In the genomic region with DNA sequence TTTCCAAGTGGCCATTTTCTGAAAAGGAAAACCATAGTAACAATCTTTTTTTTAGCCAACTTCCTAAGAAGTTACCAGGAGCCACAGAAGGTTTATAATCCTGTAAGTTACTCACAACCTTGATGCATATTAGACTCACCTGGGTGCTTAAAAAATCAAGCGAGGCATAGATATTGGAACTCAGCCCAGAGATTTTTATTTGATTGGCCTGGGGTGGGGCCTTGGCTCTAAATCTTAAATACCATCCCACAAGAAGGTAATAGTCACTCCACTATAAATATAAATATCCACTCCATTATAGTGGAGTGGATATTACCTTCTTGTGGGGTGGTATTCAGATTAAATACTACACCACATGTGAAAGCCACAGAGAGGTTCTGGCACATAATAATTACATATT, we compare ENCODE assay signal across 14 cellular contexts.
"Had no signal": no experiment of that assay in that cellular context is flagged by ENCODE, and none has a peak within 500 bp of the region (broad histone marks: within the 10 kb centered on the region; RNA-seq: fewer than 3 reads in every experiment).

No MANE protein-coding gene starts in this region.

- ATAC-seq: activated CD8-positive, alpha-beta memory T cell treated with anti-CD3 and anti-CD28 coated beads, Interleukin-2, amount 10 ng/mL, durations not matched to agents 7 days and 5 days; esophagus mucosa; natural killer cell; stimulated activated memory B cell treated with anti-CD40 and anti-IgM and Interleukin-4, amounts not matched to agents 10 μg/mL and 1 μg/mL and 100 μg/mL, for 72 hours had no signal

- H3K4me3 Mint-ChIP-seq: activated CD8-positive, alpha-beta memory T cell treated with anti-CD3 and anti-CD28 coated beads, Interleukin-2, amount 10 ng/mL, durations not matched to agents 7 days and 5 days; activated T-cell treated with anti-CD3 and anti-CD28 coated beads, Interleukin-2, amount 50 U/mL, for 24 hours; natural killer cell; stimulated activated memory B cell treated with anti-CD40 and anti-IgM and Interleukin-4, amounts not matched to agents 10 μg/mL and 1 μg/mL and 100 μg/mL, for 72 hours had no signal

- DNase-seq: activated CD4-positive, alpha-beta T cell treated with anti-CD3 and anti-CD28 coated beads, Interleukin-2, amount 50 U/mL, for 48 hours; activated CD8-positive, alpha-beta memory T cell treated with anti-CD3 and anti-CD28 coated beads, Interleukin-2, amount 10 ng/mL, durations not matched to agents 7 days and 5 days; activated naive CD4-positive, alpha-beta T cell treated with anti-CD3 and anti-CD28 coated beads, Interleukin-2, amount 50 U/mL, for 16 hours; activated T-cell treated with anti-CD3 and anti-CD28 coated beads, Interleukin-2, amount 50 U/mL, for 24 hours; dorsolateral prefrontal cortex; islet precursor cell; left ventricle myocardium inferior; mesenchymal stem cell; natural killer cell; stimulated activated CD4-positive, alpha-beta T cell treated with anti-CD3 and anti-CD28 coated beads, Interleukin-1b, Interleukin-23, amount 100 ng/mL, for 48 hours; thyroid gland; WERI-Rb-1 had no signal

- H3K36me3 Mint-ChIP-seq: activated CD8-positive, alpha-beta memory T cell treated with anti-CD3 and anti-CD28 coated beads, Interleukin-2, amount 10 ng/mL, durations not matched to agents 7 days and 5 days; natural killer cell; stimulated activated memory B cell treated with anti-CD40 and anti-IgM and Interleukin-4, amounts not matched to agents 10 μg/mL and 1 μg/mL and 100 μg/mL, for 72 hours had no signal

- H3K4me1 Mint-ChIP-seq: activated CD8-positive, alpha-beta memory T cell treated with anti-CD3 and anti-CD28 coated beads, Interleukin-2, amount 10 ng/mL, durations not matched to agents 7 days and 5 days; natural killer cell; stimulated activated memory B cell treated with anti-CD40 and anti-IgM and Interleukin-4, amounts not matched to agents 10 μg/mL and 1 μg/mL and 100 μg/mL, for 72 hours had no signal

- H3K27ac Mint-ChIP-seq: activated CD8-positive, alpha-beta memory T cell treated with anti-CD3 and anti-CD28 coated beads, Interleukin-2, amount 10 ng/mL, durations not matched to agents 7 days and 5 days; activated T-cell treated with anti-CD3 and anti-CD28 coated beads, Interleukin-2, amount 50 U/mL, for 24 hours; natural killer cell; stimulated activated memory B cell treated with anti-CD40 and anti-IgM and Interleukin-4, amounts not matched to agents 10 μg/mL and 1 μg/mL and 100 μg/mL, for 72 hours had no signal

- H3K27me3 Mint-ChIP-seq: activated CD8-positive, alpha-beta memory T cell treated with anti-CD3 and anti-CD28 coated beads, Interleukin-2, amount 10 ng/mL, durations not matched to agents 7 days and 5 days; activated T-cell treated with anti-CD3 and anti-CD28 coated beads, Interleukin-2, amount 50 U/mL, for 24 hours; stimulated activated memory B cell treated with anti-CD40 and anti-IgM and Interleukin-4, amounts not matched to agents 10 μg/mL and 1 μg/mL and 100 μg/mL, for 72 hours had no signal

- H3K9me3 Mint-ChIP-seq: stimulated activated memory B cell treated with anti-CD40 and anti-IgM and Interleukin-4, amounts not matched to agents 10 μg/mL and 1 μg/mL and 100 μg/mL, for 72 hours had no signal
